In the genomic region with DNA sequence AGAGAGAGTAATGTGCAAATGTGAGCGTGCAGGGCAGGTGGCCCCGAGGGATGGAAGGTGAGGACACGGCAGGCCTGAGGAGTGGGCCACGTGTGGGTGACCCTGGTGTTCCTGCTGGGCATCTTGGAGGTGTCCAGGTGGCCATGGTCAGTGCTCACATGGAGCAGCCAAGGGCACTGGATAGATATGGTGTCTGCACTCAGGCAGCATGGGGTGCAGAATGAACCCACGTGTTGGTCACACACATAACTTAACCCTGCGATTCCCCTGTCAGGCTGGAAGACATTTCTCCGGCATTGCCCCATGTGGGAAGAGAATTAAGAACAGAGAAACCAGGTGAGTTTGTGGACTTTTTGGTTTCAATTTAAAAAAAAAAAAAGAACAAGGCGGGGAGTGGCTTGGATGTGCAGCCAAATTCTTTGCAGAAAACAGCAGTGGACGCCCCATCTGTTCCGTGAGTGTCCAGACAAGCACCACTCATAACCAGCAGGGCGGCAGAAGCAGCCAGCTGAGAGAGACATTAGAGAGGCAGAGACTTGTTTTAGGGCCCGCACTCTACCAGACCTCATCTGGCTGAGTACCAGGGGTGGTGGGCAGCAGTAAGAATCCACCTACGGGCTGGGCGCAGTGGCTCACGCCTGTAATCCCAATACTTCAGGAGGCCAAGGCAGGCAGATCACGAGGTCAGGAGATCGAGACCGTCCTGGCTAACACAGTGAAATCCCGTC, we compare ENCODE assay signal across 1 cellular context.
TF ChIP-seq lines count a peak whose summit lies in the region.

No MANE protein-coding gene starts in this region.

TF ChIP-seq in H1, 55 proteins besides CTCF, POLR2A, EP300 and RAD21 (continued from another document):
- TF ChIP-seq, protein P1, sequence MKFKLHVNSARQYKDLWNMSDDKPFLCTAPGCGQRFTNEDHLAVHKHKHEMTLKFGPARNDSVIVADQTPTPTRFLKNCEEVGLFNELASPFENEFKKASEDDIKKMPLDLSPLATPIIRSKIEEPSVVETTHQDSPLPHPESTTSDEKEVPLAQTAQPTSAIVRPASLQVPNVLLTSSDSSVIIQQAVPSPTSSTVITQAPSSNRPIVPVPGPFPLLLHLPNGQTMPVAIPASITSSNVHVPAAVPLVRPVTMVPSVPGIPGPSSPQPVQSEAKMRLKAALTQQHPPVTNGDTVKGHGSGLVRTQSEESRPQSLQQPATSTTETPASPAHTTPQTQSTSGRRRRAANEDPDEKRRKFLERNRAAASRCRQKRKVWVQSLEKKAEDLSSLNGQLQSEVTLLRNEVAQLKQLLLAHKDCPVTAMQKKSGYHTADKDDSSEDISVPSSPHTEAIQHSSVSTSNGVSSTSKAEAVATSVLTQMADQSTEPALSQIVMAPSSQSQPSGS (IDR thresholded peaks at IDR 0.05; ENCODE audit: low read length): no peak
- TF ChIP-seq JUN (IDR thresholded peaks at IDR 0.05; ENCODE audit: low read depth, low read length) (no peak), ZNF274 (IDR thresholded peaks at IDR 0.05; ENCODE audit: borderline replicate concordance, extremely low read depth, low read length) (no peak), EGR1 (IDR thresholded peaks at IDR 0.05; ENCODE audit: borderline replicate concordance, low read depth, low read length) (no peak), HDAC2 (IDR thresholded peaks at IDR 0.05; ENCODE audit: borderline replicate concordance in 1 of 2, low read depth in 2 of 2, low read length in 2 of 2) (no peak), BRCA1 (IDR thresholded peaks at IDR 0.05; ENCODE audit: low read depth, low read length) (no peak), CHD7 (IDR thresholded peaks at IDR 0.05; ENCODE audit: insufficient replicate concordance, low read length) (no peak), CEBPB (IDR thresholded peaks at IDR 0.05; ENCODE audit: low read depth, low read length) (no peak)
